In genomic region chr17:63998050-63998720, GRCh38 we compare ENCODE assay signal across 1 cellular context.
A peak's percentile ranks its signal among the peaks of the same experiment; 100 is the strongest.
TF ChIP-seq lines count a peak whose summit lies in the region.

Gene PRR29, plus strand, starts transcription at chr17:63998351. Its CDS starts 14 bp downstream, at chr17:63998365.

TF ChIP-seq in WTC11, 78 proteins besides CTCF, POLR2A, EP300 and RAD21 (continued from another document):
- 0 out of 2 replicates have a peak, but pooled peaks have one; percentile 23 for TF ChIP-seq ZBTB43 (CRISPR knock-in tag; IDR thresholded peaks at IDR 0.05)
